Comparison of ENCODE assay signal across 9 cellular contexts in the genomic region with DNA sequence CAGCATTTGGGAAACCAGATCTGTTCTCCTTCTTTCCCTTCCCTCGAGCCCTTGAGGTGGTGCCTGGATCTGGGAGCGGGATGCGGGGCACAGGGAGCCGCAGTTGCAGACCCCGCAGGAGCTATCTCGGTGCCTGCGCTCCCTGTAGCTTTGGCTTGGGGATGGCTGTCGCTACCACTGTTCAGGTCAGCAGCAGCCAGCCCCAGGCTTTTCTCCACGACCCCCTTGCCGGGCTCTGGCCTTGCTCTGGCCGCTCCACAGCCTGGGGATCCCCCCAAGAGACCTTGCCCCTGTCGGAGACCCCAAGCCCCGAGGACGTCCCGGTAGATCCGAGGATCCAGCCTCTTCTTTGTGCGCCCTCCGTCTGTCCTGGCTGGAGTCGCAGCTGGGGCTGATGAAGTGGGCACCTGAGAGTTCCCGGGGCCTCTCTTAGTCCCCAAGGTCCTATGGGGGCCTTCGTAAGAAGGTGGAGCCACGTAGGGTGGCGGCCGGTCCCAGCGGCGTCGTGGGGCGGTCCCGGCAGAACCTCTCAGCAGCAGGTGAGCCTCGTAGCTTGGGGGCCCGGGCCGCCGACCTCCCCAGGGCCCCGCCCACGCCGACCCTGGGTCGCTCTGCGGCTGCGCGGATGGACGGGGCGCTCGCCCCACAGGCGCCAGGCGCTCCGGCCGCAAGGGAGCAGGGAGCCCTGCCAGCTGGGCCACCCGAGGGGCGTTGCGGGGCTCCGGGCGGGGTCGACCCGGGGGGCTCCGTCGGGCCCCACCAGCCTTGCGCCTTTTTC. TPM values are rescaled to one million over a fixed set of nuclear protein-coding genes. Genes with fewer than 3 reads are reported as not detected.
DNase-seq lines count a peak whose midpoint lies in the region; ATAC-seq and TF ChIP-seq lines count a peak whose summit lies in the region.
"Had no signal": no experiment of that assay in that cellular context is flagged by ENCODE, and none has a peak within 500 bp of the region (broad histone marks: within the 10 kb centered on the region; RNA-seq: fewer than 3 reads in every experiment).

No MANE protein-coding gene starts in this region.

- peak overlapping the region; percentile 64 for H3K9ac ChIP-seq in OCI-LY1 (ENCODE audit: low read length)

- POLR2A ChIA-PET in Caco-2 (lab: Charles Lee): interaction anchor here (0.6 to 1.9 kb wide), 6 partner anchors 10 to 146 kb away, joined by 3 to 9 read pairs (median 5); partner anchors contain the start of genes DDX23 and PRKAG1
- POLR2A ChIA-PET in naive thymus-derived CD4-positive, alpha-beta T cell (lab: Charles Lee): interaction anchor here (0.6 to 1.9 kb wide), 7 partner anchors 9 to 146 kb away, joined by 3 to 5 read pairs (median 3); partner anchors contain the start of genes DDX23 and PRKAG1

- H3K9me3 ChIP-seq in Caco-2 (no peaks in the 10 kb centered on the region), OCI-LY1 (ENCODE audit: low read length) (no peaks in the 10 kb centered on the region)
- H3K9me3 ChIP-seq in naive thymus-derived CD4-positive, alpha-beta T cell (ENCODE audit: control insufficient read depth in 2 of 3, low read length in 3 of 3): no peaks in the 10 kb centered on the region

- H4K20me1 ChIP-seq in OCI-LY1 (ENCODE audit: insufficient read depth, low read length): no peaks in the 10 kb centered on the region

- H3K4me3 ChIP-seq in Caco-2 (ENCODE audit: low read depth, low read length) (peak overlapping the region; percentile 49), OCI-LY1 (ENCODE audit: low read depth, low read length, poor library complexity, severe bottlenecking) (peak overlapping the region; percentile 70), dorsolateral prefrontal cortex (peak overlapping the region; percentile 33 to 72 (median 59))
- H3K4me3 ChIP-seq in naive thymus-derived CD4-positive, alpha-beta T cell (ENCODE audit: low read length): peak overlapping the region; percentile 56

- H3K36me3 ChIP-seq in Caco-2 (ENCODE audit: control insufficient read depth, insufficient read depth, low read length): no peaks in the 10 kb centered on the region
- peaks cover 9% of the 10 kb centered on the region; the same call in 1 of the 2 replicates for H3K36me3 ChIP-seq in OCI-LY1 (ENCODE audit: insufficient read depth, low read length)
- H3K36me3 ChIP-seq in naive thymus-derived CD4-positive, alpha-beta T cell (ENCODE audit: control insufficient read depth in 2 of 3, insufficient read depth in 3 of 3, low read length in 3 of 3): peaks cover 0 to 20% (median 2%) of the 10 kb centered on the region in 3 experiments

- H3K27me3 Mint-ChIP-seq in Caco-2 (ENCODE audit: insufficient read depth, unreplicated experiment): no peaks in the 10 kb centered on the region
- peaks cover 62 to 68% (median 63%) of the 10 kb centered on the region in 5 donors for H3K27me3 Mint-ChIP-seq in naive thymus-derived CD4-positive, alpha-beta T cell

- intact Hi-C loops in Caco-2 (cut with micrococcal nuclease; ENCODE audit: unreplicated experiment) (loop anchor here (5.0 kb wide), 1 partner anchor 61 kb away; no protein-coding TSS in a partner anchor), dorsolateral prefrontal cortex (cut with DNase I) (loop anchor here (10.0 kb wide), 1 partner anchor 143 kb away; the partner anchor contains the start of gene DDX23 (in 2 of the 2))
- intact Hi-C loops in naive thymus-derived CD4-positive, alpha-beta T cell (cut with micrococcal nuclease): loop anchor here (2.0 kb wide), 2 partner anchors 91 to 237 kb away; no protein-coding TSS in a partner anchor

- DNase-seq in Caco-2: peak; percentile 76 to 87
- DNase-seq in GM19238 (ENCODE audit: insufficient read length, low spot score): peak; percentile 79
- no peak for DNase-seq in dorsolateral prefrontal cortex
- peak in 2 of 9 donors; percentile 23 to 56 for DNase-seq in naive thymus-derived CD4-positive, alpha-beta T cell
- no peak for DNase-seq in NCI-H1105 (lab: John Stamatoyannopoulos, UW)
- DNase-seq in NCI-H2029 treated with DMSO at 0.1 percent for 48 hours (lab: John Stamatoyannopoulos, UW): no peak

- H3K4me3 Mint-ChIP-seq in Caco-2 (ENCODE audit: unreplicated experiment): peak overlapping the region; percentile 91
- peak overlapping the region; percentile 65 to 80 (median 72) for H3K4me3 Mint-ChIP-seq in naive thymus-derived CD4-positive, alpha-beta T cell

- no peak overlapping the region for H3K27ac Mint-ChIP-seq in Caco-2 (ENCODE audit: unreplicated experiment)
- H3K27ac Mint-ChIP-seq in naive thymus-derived CD4-positive, alpha-beta T cell: peak overlapping the region in 1 of 9 donors; percentile 27

- no peak overlapping the region for H2AFZ ChIP-seq in OCI-LY1 (ENCODE audit: low read length)

- no TSS peak for BruUV-seq in Caco-2 (replicated peaks; lab: Mats Ljungman, UMichigan)

- no peaks in the 10 kb centered on the region for H3K79me2 ChIP-seq in OCI-LY1 (ENCODE audit: insufficient read depth, low read length)

- H3K27ac ChIP-seq in OCI-LY1 (ENCODE audit: low read depth, low read length, poor library complexity, severe bottlenecking) (no peak overlapping the region), dorsolateral prefrontal cortex (peak overlapping the region in 49 of 59 donors; percentile 41 to 97 (median 86))
- H3K27ac ChIP-seq in naive thymus-derived CD4-positive, alpha-beta T cell (ENCODE audit: low read depth, low read length): no peak overlapping the region

- ATAC-seq in naive thymus-derived CD4-positive, alpha-beta T cell: peak; percentile 15
- no peak for ATAC-seq in HG03342 (IDR thresholded peaks at IDR 0.05; ENCODE audit: unreplicated experiment)

- H3K27me3 ChIP-seq in Caco-2 (replicated peaks; ENCODE audit: control insufficient read depth, insufficient read depth, low read length): no peaks in the 10 kb centered on the region
- H3K27me3 ChIP-seq in OCI-LY1 (ENCODE audit: insufficient read depth, low read length): no peaks in the 10 kb centered on the region
- peaks cover 0 to 63% (median 11%) of the 10 kb centered on the region in 45 donors for H3K27me3 ChIP-seq in dorsolateral prefrontal cortex
- peaks cover 0 to 32% of the 10 kb centered on the region in 2 donors for H3K27me3 ChIP-seq in naive thymus-derived CD4-positive, alpha-beta T cell (ENCODE audit: control insufficient read depth in 2 of 2, insufficient read depth in 2 of 2, low read length in 2 of 2)

- peaks cover 28% of the 10 kb centered on the region for H3K36me3 Mint-ChIP-seq in Caco-2 (ENCODE audit: insufficient read depth, unreplicated experiment)
- H3K36me3 Mint-ChIP-seq in naive thymus-derived CD4-positive, alpha-beta T cell: peaks cover 7 to 23% (median 21%) of the 10 kb centered on the region in 5 donors

- peaks cover 28% of the 10 kb centered on the region for H3K4me1 ChIP-seq in Caco-2
- peaks cover 42% of the 10 kb centered on the region for H3K4me1 ChIP-seq in OCI-LY1 (ENCODE audit: insufficient read depth, low read length, severe bottlenecking)
- H3K4me1 ChIP-seq in naive thymus-derived CD4-positive, alpha-beta T cell (ENCODE audit: control insufficient read depth in 2 of 2, insufficient read depth in 2 of 2, low read length in 2 of 2): peaks cover 13 to 26% of the 10 kb centered on the region in 2 donors

- H3K9me3 Mint-ChIP-seq in Caco-2 (ENCODE audit: unreplicated experiment): no peaks in the 10 kb centered on the region
- peaks cover 0 to 3% (median 0%) of the 10 kb centered on the region in 11 donors for H3K9me3 Mint-ChIP-seq in naive thymus-derived CD4-positive, alpha-beta T cell

- peak overlapping the region; percentile 73 for H3K4me2 ChIP-seq in OCI-LY1 (ENCODE audit: low read length)

- no peaks in the 10 kb centered on the region for H3F3A ChIP-seq in OCI-LY1 (ENCODE audit: insufficient read depth, low read length)

- H3K4me1 Mint-ChIP-seq in Caco-2 (ENCODE audit: low read depth, unreplicated experiment): peaks cover 35% of the 10 kb centered on the region
- H3K4me1 Mint-ChIP-seq in naive thymus-derived CD4-positive, alpha-beta T cell: peaks cover 24 to 44% (median 33%) of the 10 kb centered on the region in 7 donors

- TF ChIP-seq CTCF in Caco-2 (IDR thresholded peaks at IDR 0.05; ENCODE audit: insufficient read depth in 1 of 2, low read depth in 1 of 2, low read length in 1 of 2, severe bottlenecking in 1 of 2, unreplicated experiment in 1 of 2) (peak in 1 of 2 experiments; percentile 35), OCI-LY1 (IDR thresholded peaks at IDR 0.05; ENCODE audit: low read length) (no peak), dorsolateral prefrontal cortex (IDR thresholded peaks at IDR 0.05 in 54 of 56, conservative IDR thresholded peaks at IDR 0.05 in 2 of 56; ENCODE audit: low read depth in 1 of 56, partially characterized antibody in 56 of 56) (peak in 1 of 56 donors; percentile 14)

- no peaks in the 10 kb centered on the region for H3K9me2 ChIP-seq in OCI-LY1 (ENCODE audit: low read depth, low read length)

- CTCF ChIA-PET in Caco-2 (lab: Charles Lee): interaction anchor here (0.5 to 6.3 kb wide), 17 partner anchors 10 to 145 kb away, joined by 3 to 90 read pairs (median 6); partner anchors contain the start of genes ARF3, PRKAG1 and WNT1
- CTCF ChIA-PET in naive thymus-derived CD4-positive, alpha-beta T cell (lab: Charles Lee): interaction anchor here (0.6 to 1.6 kb wide), 3 partner anchors 10 to 94 kb away, joined by 3 to 10 read pairs (median 7); no protein-coding TSS in a partner anchor

RNA-seq across cellular contexts. Expression of gene DDN, which starts 1.3 kb away (rescaled TPM):
- 1.7 and 1.9 TPM in 2 replicates for total RNA-seq in Caco-2 (2022)
- 100 to 1,000 TPM in 112 of 120 experiments, 10 to 100 TPM in 8; 34.2 to 277 (median 160) TPM for total RNA-seq in dorsolateral prefrontal cortex
- under 1 TPM in 3 of 5 experiments, not detected in 2; 0.19 to 0.71 (median 0.27) TPM for total RNA-seq in naive thymus-derived CD4-positive, alpha-beta T cell
- not detected for polyA plus RNA-seq in naive thymus-derived CD4-positive, alpha-beta T cell
- total RNA-seq: RPMI7951 had no signal

RNA-seq across cellular contexts. Expression of gene WNT1, which starts 19.8 kb away (rescaled TPM):
- total RNA-seq in Caco-2 (2022) (0.63 TPM in 1 of 2 replicates, not detected in the other), dorsolateral prefrontal cortex (under 1 TPM in 6 of 120 experiments, not detected in 114; 0.43 to 0.67 (median 0.55) TPM)
- 1 to 10 TPM in 1 of 5 experiments, under 1 TPM in 3, not detected in 1; 0.30 to 1.5 (median 0.49) TPM for total RNA-seq in naive thymus-derived CD4-positive, alpha-beta T cell
- under 1 TPM in 1 of 2 donors, not detected in 1; 0.24 TPM for polyA plus RNA-seq in naive thymus-derived CD4-positive, alpha-beta T cell
- total RNA-seq: RPMI7951 had no signal

RNA-seq across cellular contexts. Expression of gene PRKAG1, which starts 20.7 kb away (rescaled TPM):
- total RNA-seq in Caco-2 (2022): 60.3 and 61.4 TPM in 2 replicates
- 10 to 100 TPM; 26.4 to 67.1 (median 46.4) TPM for total RNA-seq in dorsolateral prefrontal cortex
- 10 to 100 TPM; 34.0 to 74.4 (median 50.6) TPM for total RNA-seq in naive thymus-derived CD4-positive, alpha-beta T cell
- 10 to 100 TPM; 39.4 to 49.6 TPM for polyA plus RNA-seq in naive thymus-derived CD4-positive, alpha-beta T cell

RNA-seq across cellular contexts. Expression of gene WNT10B, which starts 26.4 kb away (rescaled TPM):
- total RNA-seq in Caco-2 (2022) (4.2 and 4.4 TPM in 2 replicates), dorsolateral prefrontal cortex (10 to 100 TPM in 117 of 120 experiments, 1 to 10 TPM in 3; 4.9 to 30.8 (median 18.4) TPM)
- total RNA-seq in naive thymus-derived CD4-positive, alpha-beta T cell: 10 to 100 TPM in 1 of 5 experiments, 1 to 10 TPM in 4; 1.8 to 10.7 (median 7.5) TPM
- polyA plus RNA-seq in naive thymus-derived CD4-positive, alpha-beta T cell: under 1 TPM; 0.07 to 0.15 TPM
- total RNA-seq: RPMI7951 had no signal

RNA-seq across cellular contexts. Expression of gene ARF3, which starts 40.6 kb away (rescaled TPM):
- total RNA-seq in Caco-2 (2022) (249 and 257 TPM in 2 replicates), dorsolateral prefrontal cortex (100 to 1,000 TPM; 265 to 726 (median 526) TPM)
- total RNA-seq in naive thymus-derived CD4-positive, alpha-beta T cell: 100 to 1,000 TPM in 1 of 5 experiments, 10 to 100 TPM in 4; 48.7 to 137 (median 56.1) TPM
- polyA plus RNA-seq in naive thymus-derived CD4-positive, alpha-beta T cell: 10 to 100 TPM; 15.9 to 21.9 TPM

Comparison
In these comparisons a context has a peak if more than half of its experiments do, and no peak if none do; other contexts are left out.
1. DNase-seq: peak in Caco-2 (2 of 2) and GM19238 (single experiment); none in dorsolateral prefrontal cortex (0 of 10), NCI-H1105 (single experiment) and NCI-H2029 treated with DMSO at 0.1 percent for 48 hours (single experiment).
2. H3K27ac ChIP-seq: peak in dorsolateral prefrontal cortex (49 of 59); none in OCI-LY1 (single experiment) and naive thymus-derived CD4-positive, alpha-beta T cell (single experiment).
3. RNA of gene DDN, which starts 1.3 kb away (total RNA-seq): 34.2 to 277 TPM in dorsolateral prefrontal cortex; 1.7 to 1.9 TPM in Caco-2 and 0.19 to 0.71 TPM in naive thymus-derived CD4-positive, alpha-beta T cell; every median in the first group is over 10 times any median in the second.
4. Peak in every context shown above with its lines, with median percentiles within 50 percentile points of each other: H3K4me3 ChIP-seq.